ENCODE assay signal across 15 cellular contexts in genomic region chr1:100391675-100392074, GRCh38. TPM values are rescaled to one million over a fixed set of nuclear protein-coding genes. Genes with fewer than 3 reads are reported as not detected.
DNase-seq lines count a peak whose midpoint lies in the region; ATAC-seq and TF ChIP-seq lines count a peak whose summit lies in the region.
"Had no signal": no experiment of that assay in that cellular context is flagged by ENCODE, and none has a peak within 500 bp of the region (broad histone marks: within the 10 kb centered on the region; RNA-seq: fewer than 3 reads in every experiment).

No MANE protein-coding gene starts in this region.

- peaks cover 24% of the 10 kb centered on the region for H3K36me3 ChIP-seq in CD4-positive, CD25-positive, alpha-beta regulatory T cell (ENCODE audit: control insufficient read depth, insufficient read depth, low read length)
- H3K36me3 ChIP-seq: pancreas had no signal

- ATAC-seq in activated CD4-positive, alpha-beta T cell treated with anti-CD3 and anti-CD28 coated beads for 36 hours, result peak; percentile 77
- peak; percentile 75 to 77 for ATAC-seq in CD4-positive, CD25-positive, alpha-beta regulatory T cell (ENCODE audit: low read depth in 2 of 2)
- ATAC-seq in activated CD8-positive, alpha-beta T cell treated with anti-CD3 and anti-CD28 coated beads for 36 hours, result peak; percentile 71
- ATAC-seq: pancreas had no signal

- peak overlapping the region; percentile 86 for H3K27ac Mint-ChIP-seq in activated CD4-positive, alpha-beta T cell treated with anti-CD3 and anti-CD28 coated beads for 36 hours
- H3K27ac Mint-ChIP-seq in CD4-positive, CD25-positive, alpha-beta regulatory T cell, result peak overlapping the region; percentile 70 to 90 (median 86)
- peak overlapping the region; percentile 66 for H3K27ac Mint-ChIP-seq in activated CD8-positive, alpha-beta T cell treated with anti-CD3 and anti-CD28 coated beads for 36 hours
- H3K27ac Mint-ChIP-seq in immature natural killer cell, result peak overlapping the region; percentile 29 to 94 (median 66)

- no peaks in the 10 kb centered on the region for H3K9me3 Mint-ChIP-seq in activated CD4-positive, alpha-beta T cell treated with anti-CD3 and anti-CD28 coated beads for 36 hours (ENCODE audit: low read depth)
- H3K9me3 Mint-ChIP-seq in CD4-positive, CD25-positive, alpha-beta regulatory T cell, result peaks cover 0 to 1% (median 0%) of the 10 kb centered on the region in 7 donors
- no peaks in the 10 kb centered on the region for H3K9me3 Mint-ChIP-seq in activated CD8-positive, alpha-beta T cell treated with anti-CD3 and anti-CD28 coated beads for 36 hours
- H3K9me3 Mint-ChIP-seq in immature natural killer cell, result no peaks in the 10 kb centered on the region
- H3K9me3 Mint-ChIP-seq: CD14-positive monocyte had no signal

- DNase-seq in activated CD4-positive, alpha-beta T cell treated with anti-CD3 and anti-CD28 coated beads for 36 hours, result peak; percentile 55
- DNase-seq in activated CD4-positive, alpha-beta T cell treated with anti-CD3 and anti-CD28 coated beads, Interleukin-2, amount 50 U/mL, for 4 hours, result no peak
- peak in 1 of 3 donors; percentile 57 for DNase-seq in CD4-positive, CD25-positive, alpha-beta regulatory T cell
- DNase-seq in activated CD8-positive, alpha-beta T cell treated with anti-CD3 and anti-CD28 coated beads for 36 hours, result peak; percentile 53
- DNase-seq in immature natural killer cell, result peak in 1 of 3 donors; percentile 30
- no peak for DNase-seq in HPDE6-E6E7 (ENCODE audit: extremely low spot score)
- DNase-seq in SHP77 treated with DMSO at 0.1 percent for 48 hours (lab: John Stamatoyannopoulos, UW), result no peak
- no peak for DNase-seq in GF-D8 (lab: John Stamatoyannopoulos, UW)
- DNase-seq: NCI-H2171 treated with DMSO at 0.1 percent for 48 hours, NCI-H748 treated with DMSO at 0.1 percent for 48 hours, pancreas, upper lobe of left lung had no signal

- H3K36me3 Mint-ChIP-seq in activated CD4-positive, alpha-beta T cell treated with anti-CD3 and anti-CD28 coated beads for 36 hours (ENCODE audit: low read depth), result peaks cover 35% of the 10 kb centered on the region
- peaks cover 31% of the 10 kb centered on the region for H3K36me3 Mint-ChIP-seq in CD4-positive, CD25-positive, alpha-beta regulatory T cell
- peaks cover 29% of the 10 kb centered on the region for H3K36me3 Mint-ChIP-seq in activated CD8-positive, alpha-beta T cell treated with anti-CD3 and anti-CD28 coated beads for 36 hours (ENCODE audit: low read depth)
- peaks cover 13 to 17% (median 15%) of the 10 kb centered on the region in 3 donors for H3K36me3 Mint-ChIP-seq in immature natural killer cell

- H3K27ac ChIP-seq in CD4-positive, CD25-positive, alpha-beta regulatory T cell (ENCODE audit: insufficient read depth, low read length, poor library complexity, severe bottlenecking), result peak overlapping the region; percentile 75
- H3K27ac ChIP-seq: HL-60, KMS-11, pancreas had no signal

- no peaks in the 10 kb centered on the region for H3K27me3 Mint-ChIP-seq in activated CD4-positive, alpha-beta T cell treated with anti-CD3 and anti-CD28 coated beads for 36 hours
- H3K27me3 Mint-ChIP-seq in CD4-positive, CD25-positive, alpha-beta regulatory T cell, result no peaks in the 10 kb centered on the region
- H3K27me3 Mint-ChIP-seq in activated CD8-positive, alpha-beta T cell treated with anti-CD3 and anti-CD28 coated beads for 36 hours, result no peaks in the 10 kb centered on the region
- H3K27me3 Mint-ChIP-seq in immature natural killer cell (ENCODE audit: low read depth in 3 of 3), result peaks cover 0 to 3% (median 2%) of the 10 kb centered on the region in 3 donors

- CTCF ChIA-PET in activated CD4-positive, alpha-beta T cell treated with anti-CD3 and anti-CD28 coated beads for 36 hours (lab: Charles Lee), result interaction anchor here (0.6 to 3.2 kb wide), 12 partner anchors 9 to 341 kb away, joined by 3 to 11 read pairs (median 5); no protein-coding TSS in a partner anchor
- CTCF ChIA-PET in activated CD8-positive, alpha-beta T cell treated with anti-CD3 and anti-CD28 coated beads for 36 hours (lab: Charles Lee), result interaction anchor here (0.5 to 3.2 kb wide), 11 partner anchors 9 to 63 kb away, joined by 3 to 14 read pairs (median 4); partner anchors contain the start of gene CDC14A

- no peaks in the 10 kb centered on the region for H3K27me3 ChIP-seq in CD4-positive, CD25-positive, alpha-beta regulatory T cell (ENCODE audit: control insufficient read depth, insufficient read depth, low read length)
- H3K27me3 ChIP-seq: pancreas, upper lobe of left lung had no signal

- no peak for TF ChIP-seq CTCF in activated CD8-positive, alpha-beta T cell treated with anti-CD3 and anti-CD28 coated beads for 36 hours (IDR thresholded peaks at IDR 0.05)

- intact Hi-C loops in activated CD4-positive, alpha-beta T cell treated with anti-CD3 and anti-CD28 coated beads for 36 hours (cut with DNase I, micrococcal nuclease), result loop anchor here in 1 of 2 experiments (1.0 kb wide), 1 partner anchor 12 kb away; no protein-coding TSS in a partner anchor
- intact Hi-C loops in activated CD8-positive, alpha-beta T cell treated with anti-CD3 and anti-CD28 coated beads for 36 hours (cut with micrococcal nuclease), result no loop called here

- H3K4me1 Mint-ChIP-seq in activated CD4-positive, alpha-beta T cell treated with anti-CD3 and anti-CD28 coated beads for 36 hours, result peaks cover 94% of the 10 kb centered on the region
- H3K4me1 Mint-ChIP-seq in CD4-positive, CD25-positive, alpha-beta regulatory T cell, result peaks cover 62 to 93% (median 78%) of the 10 kb centered on the region in 4 donors
- H3K4me1 Mint-ChIP-seq in activated CD8-positive, alpha-beta T cell treated with anti-CD3 and anti-CD28 coated beads for 36 hours (ENCODE audit: low read depth), result peaks cover 82% of the 10 kb centered on the region
- peaks cover 83 to 90% of the 10 kb centered on the region in 2 donors for H3K4me1 Mint-ChIP-seq in immature natural killer cell

- POLR2A ChIA-PET in activated CD4-positive, alpha-beta T cell treated with anti-CD3 and anti-CD28 coated beads for 36 hours (lab: Charles Lee), result interaction anchor here (0.7 to 1.4 kb wide), 2 partner anchors 9 to 40 kb away, joined by 3 to 4 read pairs; no protein-coding TSS in a partner anchor
- POLR2A ChIA-PET in activated CD8-positive, alpha-beta T cell treated with anti-CD3 and anti-CD28 coated beads for 36 hours (lab: Charles Lee), result interaction anchor here (1.3 to 1.8 kb wide), 2 partner anchors 38 to 40 kb away, joined by 3 to 6 read pairs; no protein-coding TSS in a partner anchor

- peaks cover 94% of the 10 kb centered on the region for H3K4me1 ChIP-seq in CD4-positive, CD25-positive, alpha-beta regulatory T cell (ENCODE audit: control insufficient read depth, insufficient read depth, low read length, poor library complexity, severe bottlenecking)
- H3K4me1 ChIP-seq: pancreas had no signal

- H3K4me3 ChIP-seq in CD4-positive, CD25-positive, alpha-beta regulatory T cell (ENCODE audit: low read depth, low read length), result peak overlapping the region; percentile 17
- H3K4me3 ChIP-seq: pancreas, upper lobe of left lung had no signal

- H3K9me3 ChIP-seq in CD4-positive, CD25-positive, alpha-beta regulatory T cell (ENCODE audit: control insufficient read depth in 2 of 2, low read length in 2 of 2), result no peaks in the 10 kb centered on the region
- H3K9me3 ChIP-seq: pancreas, upper lobe of left lung had no signal

- H3K4me3 Mint-ChIP-seq in activated CD4-positive, alpha-beta T cell treated with anti-CD3 and anti-CD28 coated beads for 36 hours, result no peak overlapping the region
- peak overlapping the region; percentile 19 to 73 (median 44) for H3K4me3 Mint-ChIP-seq in CD4-positive, CD25-positive, alpha-beta regulatory T cell
- no peak overlapping the region for H3K4me3 Mint-ChIP-seq in activated CD8-positive, alpha-beta T cell treated with anti-CD3 and anti-CD28 coated beads for 36 hours
- no peak overlapping the region for H3K4me3 Mint-ChIP-seq in immature natural killer cell
- H3K4me3 Mint-ChIP-seq: CD14-positive monocyte had no signal

RNA-seq across cellular contexts. Expression of gene CDC14A, which starts 39.4 kb away (rescaled TPM):
- total RNA-seq in activated CD4-positive, alpha-beta T cell treated with anti-CD3 and anti-CD28 coated beads for 36 hours, result 10 to 100 TPM; 12.2 to 13.6 TPM
- 155 TPM for total RNA-seq in CD4-positive, CD25-positive, alpha-beta regulatory T cell
- polyA plus RNA-seq in CD4-positive, CD25-positive, alpha-beta regulatory T cell, result 10 to 100 TPM; 33.8 to 40.2 (median 36.3) TPM
- 10 to 100 TPM; 14.3 to 17.2 TPM for total RNA-seq in activated CD8-positive, alpha-beta T cell treated with anti-CD3 and anti-CD28 coated beads for 36 hours
- polyA plus RNA-seq in immature natural killer cell, result 10 to 100 TPM in 2 of 3 donors, 1 to 10 TPM in 1; 5.8 to 15.4 (median 10.9) TPM

Comparison
In these comparisons a context has a peak if more than half of its experiments do, and no peak if none do; other contexts are left out.
1. DNase-seq: peak in activated CD4-positive, alpha-beta T cell treated with anti-CD3 and anti-CD28 coated beads for 36 hours (single experiment) and activated CD8-positive, alpha-beta T cell treated with anti-CD3 and anti-CD28 coated beads for 36 hours (single experiment); none in activated CD4-positive, alpha-beta T cell treated with anti-CD3 and anti-CD28 coated beads, Interleukin-2, amount 50 U/mL, for 4 hours (0 of 2), HPDE6-E6E7 (single experiment), SHP77 treated with DMSO at 0.1 percent for 48 hours (single experiment) and GF-D8 (single experiment).
2. H3K4me3 Mint-ChIP-seq: peak in CD4-positive, CD25-positive, alpha-beta regulatory T cell (4 of 4); none in activated CD4-positive, alpha-beta T cell treated with anti-CD3 and anti-CD28 coated beads for 36 hours (single experiment), activated CD8-positive, alpha-beta T cell treated with anti-CD3 and anti-CD28 coated beads for 36 hours (single experiment) and immature natural killer cell (0 of 5).
3. Peak in every context shown above with its lines, with median percentiles within 50 percentile points of each other: ATAC-seq and H3K27ac Mint-ChIP-seq.